In the genomic region with DNA sequence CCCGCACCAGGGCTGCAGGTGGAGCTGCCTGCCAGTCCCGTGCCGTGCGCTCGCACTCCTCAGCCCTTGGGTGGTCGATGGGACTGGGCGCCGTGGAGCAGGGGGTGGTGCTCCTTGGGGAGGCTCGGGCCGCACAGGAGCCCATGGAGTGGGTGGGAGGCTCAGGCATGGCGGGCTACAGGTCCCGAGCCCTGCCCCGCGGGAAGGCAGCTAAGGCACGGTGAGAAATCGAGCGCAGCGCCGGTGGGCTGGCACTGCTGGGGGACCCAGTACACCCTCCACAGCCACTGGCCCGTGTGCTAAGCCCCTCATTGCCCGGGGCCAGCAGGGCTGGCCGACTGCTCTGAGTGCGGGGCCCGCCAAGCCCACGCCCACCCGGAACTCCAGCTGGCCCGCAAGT, we compare ENCODE assay signal across 2 cellular contexts. TPM values are rescaled to one million over a fixed set of nuclear protein-coding genes. Genes with fewer than 3 reads are reported as not detected.
"Had no signal": no experiment of that assay in that cellular context is flagged by ENCODE, and none has a peak within 500 bp of the region (broad histone marks: within the 10 kb centered on the region; RNA-seq: fewer than 3 reads in every experiment).

No MANE protein-coding gene starts in this region.

RNA-seq across cellular contexts. Expression of gene DCC, which starts 26.9 kb away (rescaled TPM):
- total RNA-seq: GM23248, HFFc6 had no signal
- polyA plus RNA-seq: GM23248 had no signal
